ENCODE assay signal across 15 cellular contexts in the genomic region with DNA sequence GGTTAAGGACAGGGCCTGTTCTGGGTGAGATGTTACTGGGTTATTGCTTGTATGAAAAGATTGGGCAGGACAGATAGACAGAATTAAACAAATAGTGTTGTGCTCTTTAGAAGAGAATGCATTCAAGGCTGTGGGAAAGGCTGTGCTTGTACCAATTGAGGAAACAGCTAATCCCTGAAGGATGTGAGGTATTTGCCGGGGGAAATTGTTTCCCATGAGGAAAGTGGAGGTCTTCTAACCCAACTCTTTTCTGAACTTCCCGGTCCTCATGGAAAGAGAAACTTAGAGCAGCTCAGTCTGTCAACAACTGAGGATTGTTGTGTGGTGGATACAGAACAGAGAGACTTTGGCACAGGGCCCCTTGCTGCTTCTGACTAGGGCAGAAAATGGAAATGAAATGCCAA. TPM values are rescaled to one million over a fixed set of nuclear protein-coding genes. Genes with fewer than 3 reads are reported as not detected.
DNase-seq lines count a peak whose midpoint lies in the region; ATAC-seq, FAIRE-seq and TF ChIP-seq lines count a peak whose summit lies in the region.
"Had no signal": no experiment of that assay in that cellular context is flagged by ENCODE, and none has a peak within 500 bp of the region (broad histone marks: within the 10 kb centered on the region; RNA-seq: fewer than 3 reads in every experiment).

No MANE protein-coding gene starts in this region.

- H3K4me2 ChIP-seq in Karpas-422 (ENCODE audit: low read depth, low read length, poor library complexity, severe bottlenecking) = no peak overlapping the region

- H3K9me3 ChIP-seq in Karpas-422 (ENCODE audit: low read length) = no peaks in the 10 kb centered on the region
- H3K9me3 ChIP-seq in stomach = no peaks in the 10 kb centered on the region
- H3K9me3 ChIP-seq in CD8-positive, alpha-beta memory T cell (ENCODE audit: low read length) = no peaks in the 10 kb centered on the region

- no peak overlapping the region for H3K9ac ChIP-seq in Karpas-422 (ENCODE audit: low read length)

- H3K79me2 ChIP-seq in Karpas-422 (ENCODE audit: low read length) = peaks cover 89% of the 10 kb centered on the region

- H3K4me3 ChIP-seq in Karpas-422 (ENCODE audit: low read length) = no peak overlapping the region
- peak overlapping the region; percentile 50 for H3K4me3 ChIP-seq in coronary artery
- no peak overlapping the region for H3K4me3 ChIP-seq in stomach
- H3K4me3 ChIP-seq in CD8-positive, alpha-beta memory T cell (ENCODE audit: low read length) = no peak overlapping the region

- H3K27ac Mint-ChIP-seq in Calu3 (ENCODE audit: unreplicated experiment) = no peak overlapping the region
- no peak overlapping the region for H3K27ac Mint-ChIP-seq in CD8-positive, alpha-beta memory T cell
- H3K27ac Mint-ChIP-seq: activated naive CD4-positive, alpha-beta T cell treated with anti-CD3 and anti-CD28 coated beads, Interleukin-2, amount 50 U/mL, for 24 hours; natural killer cell treated with Interleukin-12 subunit alpha and Interleukin-12 subunit beta and Interleukin-15 and Interleukin-18, amount 100 ng/mL, for 72 hours; stimulated activated naive CD8-positive, alpha-beta T cell treated with anti-CD3 and anti-CD28 coated beads, Interleukin-15, Interleukin-2, amounts not matched to agents 100 ng/mL and 50 ng/mL, for 24 hours had no signal

- peaks cover 16% of the 10 kb centered on the region; the same call in 1 of the 2 replicates for H4K20me1 ChIP-seq in Karpas-422 (ENCODE audit: insufficient read depth, low read depth, low read length)

- H3K4me1 Mint-ChIP-seq in Calu3 (ENCODE audit: low read depth, unreplicated experiment) = peaks cover 3% of the 10 kb centered on the region
- no peaks in the 10 kb centered on the region for H3K4me1 Mint-ChIP-seq in CD8-positive, alpha-beta memory T cell
- H3K4me1 Mint-ChIP-seq: activated naive CD4-positive, alpha-beta T cell treated with anti-CD3 and anti-CD28 coated beads, Interleukin-2, amount 50 U/mL, for 24 hours had no signal

- no peaks in the 10 kb centered on the region for H3K9me3 Mint-ChIP-seq in Calu3 (ENCODE audit: low read depth, unreplicated experiment)
- no peaks in the 10 kb centered on the region for H3K9me3 Mint-ChIP-seq in CD8-positive, alpha-beta memory T cell
- H3K9me3 Mint-ChIP-seq: activated naive CD4-positive, alpha-beta T cell treated with anti-CD3 and anti-CD28 coated beads, Interleukin-2, amount 50 U/mL, for 24 hours; natural killer cell treated with Interleukin-12 subunit alpha and Interleukin-12 subunit beta and Interleukin-15 and Interleukin-18, amount 100 ng/mL, for 72 hours; stimulated activated naive CD8-positive, alpha-beta T cell treated with anti-CD3 and anti-CD28 coated beads, Interleukin-15, Interleukin-2, amounts not matched to agents 100 ng/mL and 50 ng/mL, for 24 hours had no signal

- H3K36me3 ChIP-seq in Karpas-422 (ENCODE audit: insufficient read depth, low read length) (peaks cover 77% of the 10 kb centered on the region), stomach (peaks cover 0 to 3% (median 0%) of the 10 kb centered on the region in 4 donors)
- no peaks in the 10 kb centered on the region for H3K36me3 ChIP-seq in CD8-positive, alpha-beta memory T cell (ENCODE audit: insufficient read depth, low read length)

- no peak overlapping the region for H2AFZ ChIP-seq in Karpas-422 (ENCODE audit: low read length)

- no peaks in the 10 kb centered on the region for H3K9me2 ChIP-seq in Karpas-422 (replicated peaks; ENCODE audit: insufficient read depth, low read length)

- ATAC-seq in GM21360 (IDR thresholded peaks at IDR 0.05; ENCODE audit: unreplicated experiment) = no peak
- ATAC-seq: natural killer cell treated with Interleukin-12 subunit alpha and Interleukin-12 subunit beta and Interleukin-15 and Interleukin-18, amount 100 ng/mL, for 72 hours had no signal

- H3K27me3 Mint-ChIP-seq in Calu3 (ENCODE audit: unreplicated experiment) = no peaks in the 10 kb centered on the region
- H3K27me3 Mint-ChIP-seq in CD8-positive, alpha-beta memory T cell = no peaks in the 10 kb centered on the region
- H3K27me3 Mint-ChIP-seq: activated naive CD4-positive, alpha-beta T cell treated with anti-CD3 and anti-CD28 coated beads, Interleukin-2, amount 50 U/mL, for 24 hours; natural killer cell treated with Interleukin-12 subunit alpha and Interleukin-12 subunit beta and Interleukin-15 and Interleukin-18, amount 100 ng/mL, for 72 hours; stimulated activated naive CD8-positive, alpha-beta T cell treated with anti-CD3 and anti-CD28 coated beads, Interleukin-15, Interleukin-2, amounts not matched to agents 100 ng/mL and 50 ng/mL, for 24 hours had no signal

- POLR2A ChIA-PET in CD8-positive, alpha-beta memory T cell (lab: Charles Lee) = no interaction called here

- H3K4me1 ChIP-seq in Karpas-422 (ENCODE audit: low read length) (peaks cover 56% of the 10 kb centered on the region), stomach (peaks cover 0 to 26% (median 14%) of the 10 kb centered on the region in 4 donors)
- H3K4me1 ChIP-seq in CD8-positive, alpha-beta memory T cell (ENCODE audit: insufficient read depth, low read length) = no peaks in the 10 kb centered on the region

- FAIRE-seq in HTR-8/SVneo (lab: Jason Lieb, UNC) = no peak
- FAIRE-seq: GM12892 had no signal

- H3K36me3 Mint-ChIP-seq in Calu3 (ENCODE audit: insufficient read depth, unreplicated experiment) = no peaks in the 10 kb centered on the region
- peaks cover 0 to 3% (median 0%) of the 10 kb centered on the region in 3 donors for H3K36me3 Mint-ChIP-seq in CD8-positive, alpha-beta memory T cell
- H3K36me3 Mint-ChIP-seq: natural killer cell treated with Interleukin-12 subunit alpha and Interleukin-12 subunit beta and Interleukin-15 and Interleukin-18, amount 100 ng/mL, for 72 hours had no signal

- no peak for TF ChIP-seq EP300 in stomach (IDR thresholded peaks at IDR 0.05)

- WGBS in stomach, 5 donors = 12 to 44% (median 33%) methylated on average over 2 of the region's 2 CpGs

- BruUV-seq in Calu3 (replicated peaks; lab: Mats Ljungman, UMichigan) = no TSS peak

- DNase-seq in Karpas-422 (no peak), coronary artery (ENCODE audit: low spot score) (no peak), stomach (no peak), Calu3 (no peak), HTR-8/SVneo (ENCODE audit: insufficient read length, low spot score) (no peak)
- DNase-seq in CD8-positive, alpha-beta memory T cell = no peak
- DNase-seq: activated CD8-positive, alpha-beta memory T cell treated with anti-CD3 and anti-CD28 coated beads for 24 hours; KG1; NCI-H2029 had no signal

- CTCF ChIA-PET in Calu3 (lab: Charles Lee) = interaction anchor here (0.6 kb wide), 1 partner anchor 262 kb away, joined by 3 read pairs; no protein-coding TSS in a partner anchor
- CTCF ChIA-PET in CD8-positive, alpha-beta memory T cell (lab: Charles Lee) = interaction anchor here (0.6 kb wide), 1 partner anchor 161 kb away, joined by 4 read pairs; no protein-coding TSS in a partner anchor

- H3K27ac ChIP-seq in Karpas-422 (ENCODE audit: low read length) (peak overlapping the region; percentile 21), coronary artery (peak overlapping the region; percentile 11 to 74), layer of hippocampus (ENCODE audit: low read depth, low read length) (peak overlapping the region; percentile 38), stomach (peak overlapping the region in 3 of 5 donors; percentile 1 to 65 (median 15))
- no peak overlapping the region for H3K27ac ChIP-seq in CD8-positive, alpha-beta memory T cell (ENCODE audit: low read depth, low read length)

- intact Hi-C loops in stomach (cut with DNase I; ENCODE audit: low total_unique reads) (no loop called here), Calu3 (cut with micrococcal nuclease; ENCODE audit: unreplicated experiment) (no loop called here)

- no peak overlapping the region for H3K4me3 Mint-ChIP-seq in Calu3 (ENCODE audit: low read depth, unreplicated experiment)
- no peak overlapping the region for H3K4me3 Mint-ChIP-seq in CD8-positive, alpha-beta memory T cell
- H3K4me3 Mint-ChIP-seq: activated naive CD4-positive, alpha-beta T cell treated with anti-CD3 and anti-CD28 coated beads, Interleukin-2, amount 50 U/mL, for 24 hours; natural killer cell treated with Interleukin-12 subunit alpha and Interleukin-12 subunit beta and Interleukin-15 and Interleukin-18, amount 100 ng/mL, for 72 hours; stimulated activated naive CD8-positive, alpha-beta T cell treated with anti-CD3 and anti-CD28 coated beads, Interleukin-15, Interleukin-2, amounts not matched to agents 100 ng/mL and 50 ng/mL, for 24 hours had no signal

- no peaks in the 10 kb centered on the region for H3K27me3 ChIP-seq in Karpas-422 (ENCODE audit: low read length)
- H3K27me3 ChIP-seq in layer of hippocampus (ENCODE audit: control insufficient read depth, insufficient read depth, low read length) = no peaks in the 10 kb centered on the region
- no peaks in the 10 kb centered on the region for H3K27me3 ChIP-seq in stomach
- no peaks in the 10 kb centered on the region for H3K27me3 ChIP-seq in CD8-positive, alpha-beta memory T cell (ENCODE audit: insufficient read depth, low read length, poor library complexity, severe bottlenecking)

- no peak for TF ChIP-seq POLR2A in stomach (IDR thresholded peaks at IDR 0.05)

- TF ChIP-seq CTCF in coronary artery (IDR thresholded peaks at IDR 0.05) (no peak), stomach (IDR thresholded peaks at IDR 0.05) (no peak), Calu3 (IDR thresholded peaks at IDR 0.05; ENCODE audit: unreplicated experiment) (no peak)

RNA-seq across cellular contexts. Expression of a gene that starts 9.5 kb away (rescaled TPM):
- total RNA-seq in Karpas-422 (2014; rRNA removed; shearing (Covaris generic); ENCODE audit: low replicate concordance) = 114 and 120 TPM in 2 replicates
- total RNA-seq in stomach (10 to 100 TPM in 2 of 5 donors, 1 to 10 TPM in 3; 1.3 to 30.1 (median 8.3) TPM), Calu3 (2022) (15.4 and 22.9 TPM in 2 replicates)
- polyA plus RNA-seq in stomach = 1 to 10 TPM; 2.7 to 6.5 (median 6.2) TPM
- 10 to 100 TPM; 21.2 to 21.3 TPM for total RNA-seq in CD8-positive, alpha-beta memory T cell
- polyA plus RNA-seq in CD8-positive, alpha-beta memory T cell = 1.9 TPM

RNA-seq across cellular contexts. Expression of a gene that starts 57.6 kb away (rescaled TPM):
- 23.4 and 25.8 TPM in 2 replicates for total RNA-seq in Karpas-422 (2014; rRNA removed; shearing (Covaris generic); ENCODE audit: low replicate concordance)
- total RNA-seq in stomach (10 to 100 TPM; 13.6 to 39.7 (median 25.8) TPM), Calu3 (2022) (9.6 and 10.0 TPM in 2 replicates)
- polyA plus RNA-seq in stomach = 1 to 10 TPM; 4.8 to 5.4 (median 4.9) TPM
- total RNA-seq in CD8-positive, alpha-beta memory T cell = 1 to 10 TPM; 7.2 to 7.4 TPM
- polyA plus RNA-seq in CD8-positive, alpha-beta memory T cell = 24.7 TPM
